ENCODE assay signal across 9 cellular contexts in the genomic region with DNA sequence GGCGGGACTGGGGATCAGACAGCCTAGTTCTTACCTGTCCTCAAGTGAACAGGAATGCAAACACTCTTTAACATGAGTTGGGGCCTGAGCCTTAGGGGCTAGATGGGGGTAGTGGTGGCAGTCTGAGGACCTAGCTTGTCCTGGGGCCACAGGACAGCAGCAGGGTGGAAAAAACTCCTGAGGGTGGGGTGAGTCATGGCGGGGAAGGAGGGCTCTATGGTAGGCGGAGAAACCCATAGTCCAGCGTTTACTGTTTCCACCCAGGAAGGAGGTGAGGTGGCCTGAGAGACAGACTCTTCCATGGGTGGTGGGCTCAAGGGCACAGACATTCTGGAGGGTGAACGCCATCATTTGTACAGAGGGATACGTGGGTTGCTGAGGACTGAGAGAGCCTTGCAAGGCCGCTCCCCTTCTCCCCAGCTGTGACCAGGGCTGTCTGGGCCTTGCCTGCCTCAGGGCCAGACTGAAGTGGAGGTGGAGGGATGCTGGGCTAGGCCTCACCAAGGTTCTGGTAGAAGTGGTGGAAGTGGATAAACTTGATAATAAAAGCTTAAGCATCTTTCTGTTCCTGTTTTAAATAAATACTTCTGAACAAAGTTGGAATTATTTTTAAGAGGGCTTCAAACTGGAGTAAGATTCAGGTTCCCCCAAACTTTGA. TPM values are rescaled to one million over a fixed set of nuclear protein-coding genes. Genes with fewer than 3 reads are reported as not detected.
DNase-seq lines count a peak whose midpoint lies in the region; ATAC-seq and TF ChIP-seq lines count a peak whose summit lies in the region.
"Had no signal": no experiment of that assay in that cellular context is flagged by ENCODE, and none has a peak within 500 bp of the region (broad histone marks: within the 10 kb centered on the region; RNA-seq: fewer than 3 reads in every experiment).

No MANE protein-coding gene starts in this region.

- H3K27ac ChIP-seq in GM23338 (ENCODE audit: low read depth) (no peak overlapping the region), skin epidermis (peak overlapping the region in 16 of 21 experiments; percentile 60 to 91 (median 75))

- H3K4me1 Mint-ChIP-seq in GM23338: peaks cover 48% of the 10 kb centered on the region
- H3K4me1 Mint-ChIP-seq in T-cell: peaks cover 42 to 47% (median 44%) of the 10 kb centered on the region in 3 donors

- peaks cover 27% of the 10 kb centered on the region for H3K79me2 ChIP-seq in GM23338 (replicated peaks; ENCODE audit: insufficient read depth)

- POLR2A ChIA-PET in T-cell (lab: Charles Lee): no interaction called here

- CTCF ChIA-PET in T-cell (lab: Charles Lee): interaction anchor here (0.6 to 1.3 kb wide), 5 partner anchors 11 to 198 kb away, joined by 3 to 15 read pairs (median 3); no protein-coding TSS in a partner anchor

- no peaks in the 10 kb centered on the region; the same call in 2 of the 3 replicates for H3K9me3 Mint-ChIP-seq in GM23338
- H3K9me3 Mint-ChIP-seq in T-cell: no peaks in the 10 kb centered on the region

- TF ChIP-seq CTCF in GM23338 (conservative IDR thresholded peaks at IDR 0.05; ENCODE audit: low read depth in 2 of 2): no peak

- H2AFZ ChIP-seq in GM23338: peak overlapping the region; percentile 93

- ATAC-seq in GM23338 (no peak), T-cell (replicated peaks in 1 of 4) (no peak), GM21786 (IDR thresholded peaks at IDR 0.05; ENCODE audit: unreplicated experiment) (no peak), HG02884 (IDR thresholded peaks at IDR 0.05; ENCODE audit: unreplicated experiment) (no peak)

- no peaks in the 10 kb centered on the region for H3K36me3 ChIP-seq in GM23338 (ENCODE audit: insufficient read depth)

- peak overlapping the region; percentile 72; the same call in 1 of the 2 replicates for H3K4me2 ChIP-seq in GM23338

- H3K9me2 ChIP-seq in GM23338 (ENCODE audit: insufficient read depth): no peaks in the 10 kb centered on the region

- H3K36me3 Mint-ChIP-seq in GM23338 (ENCODE audit: low read depth) (no peaks in the 10 kb centered on the region), T-cell (no peaks in the 10 kb centered on the region)

- no peak for TF ChIP-seq POLR2A in erythroblast (IDR thresholded peaks at IDR 0.05; ENCODE audit: low read length)

- H3K4me3 ChIP-seq in GM23338 (peak overlapping the region; percentile 89; the same call in 1 of the 2 replicates), skin epidermis (peak overlapping the region in 4 of 7 experiments; percentile 61 to 93 (median 66))

- H3K4me3 Mint-ChIP-seq in GM23338 (no peak overlapping the region; the same call in 1 of the 3 replicates), T-cell (peak overlapping the region; percentile 79 to 90 (median 83))

- H3K27ac Mint-ChIP-seq in GM23338 (no peak overlapping the region), T-cell (peak overlapping the region; percentile 90 to 95)

- H4K20me1 ChIP-seq in GM23338 (replicated peaks; ENCODE audit: insufficient read depth): no peaks in the 10 kb centered on the region

- no peaks in the 10 kb centered on the region for H3K27me3 ChIP-seq in GM23338 (ENCODE audit: insufficient read depth)

- H3K27me3 Mint-ChIP-seq in GM23338 (ENCODE audit: insufficient read depth, low read depth, poor library complexity): peaks cover 11% of the 10 kb centered on the region
- H3K27me3 Mint-ChIP-seq in T-cell: no peaks in the 10 kb centered on the region

- 0 out of 2 replicates have a peak, but pooled peaks cover 5% of the 10 kb centered on the region for H3F3A ChIP-seq in GM23338 (replicated peaks; ENCODE audit: low read depth)

- peaks cover 11% of the 10 kb centered on the region for H3K4me1 ChIP-seq in GM23338 (ENCODE audit: insufficient read depth)

- DNase-seq in GM23338 (ENCODE audit: low spot score) (no peak), T-cell (no peak), erythroblast (lab: John Stamatoyannopoulos, UW) (peak; percentile 14 to 28), COLO829 (ENCODE audit: low spot score) (no peak), DMS53 treated with DMSO at 0.1 percent for 48 hours (lab: John Stamatoyannopoulos, UW; ENCODE audit: unreplicated experiment) (no peak)

TF ChIP-seq in GM23338, 12 proteins besides CTCF, POLR2A, EP300 and RAD21:
- no peak for TF ChIP-seq EZH2 (IDR thresholded peaks at IDR 0.05; ENCODE audit: low read depth, unreplicated experiment)
- TF ChIP-seq ZNF114 (CRISPR knock-in tag; IDR thresholded peaks at IDR 0.05): no peak
- TF ChIP-seq, protein P1, sequence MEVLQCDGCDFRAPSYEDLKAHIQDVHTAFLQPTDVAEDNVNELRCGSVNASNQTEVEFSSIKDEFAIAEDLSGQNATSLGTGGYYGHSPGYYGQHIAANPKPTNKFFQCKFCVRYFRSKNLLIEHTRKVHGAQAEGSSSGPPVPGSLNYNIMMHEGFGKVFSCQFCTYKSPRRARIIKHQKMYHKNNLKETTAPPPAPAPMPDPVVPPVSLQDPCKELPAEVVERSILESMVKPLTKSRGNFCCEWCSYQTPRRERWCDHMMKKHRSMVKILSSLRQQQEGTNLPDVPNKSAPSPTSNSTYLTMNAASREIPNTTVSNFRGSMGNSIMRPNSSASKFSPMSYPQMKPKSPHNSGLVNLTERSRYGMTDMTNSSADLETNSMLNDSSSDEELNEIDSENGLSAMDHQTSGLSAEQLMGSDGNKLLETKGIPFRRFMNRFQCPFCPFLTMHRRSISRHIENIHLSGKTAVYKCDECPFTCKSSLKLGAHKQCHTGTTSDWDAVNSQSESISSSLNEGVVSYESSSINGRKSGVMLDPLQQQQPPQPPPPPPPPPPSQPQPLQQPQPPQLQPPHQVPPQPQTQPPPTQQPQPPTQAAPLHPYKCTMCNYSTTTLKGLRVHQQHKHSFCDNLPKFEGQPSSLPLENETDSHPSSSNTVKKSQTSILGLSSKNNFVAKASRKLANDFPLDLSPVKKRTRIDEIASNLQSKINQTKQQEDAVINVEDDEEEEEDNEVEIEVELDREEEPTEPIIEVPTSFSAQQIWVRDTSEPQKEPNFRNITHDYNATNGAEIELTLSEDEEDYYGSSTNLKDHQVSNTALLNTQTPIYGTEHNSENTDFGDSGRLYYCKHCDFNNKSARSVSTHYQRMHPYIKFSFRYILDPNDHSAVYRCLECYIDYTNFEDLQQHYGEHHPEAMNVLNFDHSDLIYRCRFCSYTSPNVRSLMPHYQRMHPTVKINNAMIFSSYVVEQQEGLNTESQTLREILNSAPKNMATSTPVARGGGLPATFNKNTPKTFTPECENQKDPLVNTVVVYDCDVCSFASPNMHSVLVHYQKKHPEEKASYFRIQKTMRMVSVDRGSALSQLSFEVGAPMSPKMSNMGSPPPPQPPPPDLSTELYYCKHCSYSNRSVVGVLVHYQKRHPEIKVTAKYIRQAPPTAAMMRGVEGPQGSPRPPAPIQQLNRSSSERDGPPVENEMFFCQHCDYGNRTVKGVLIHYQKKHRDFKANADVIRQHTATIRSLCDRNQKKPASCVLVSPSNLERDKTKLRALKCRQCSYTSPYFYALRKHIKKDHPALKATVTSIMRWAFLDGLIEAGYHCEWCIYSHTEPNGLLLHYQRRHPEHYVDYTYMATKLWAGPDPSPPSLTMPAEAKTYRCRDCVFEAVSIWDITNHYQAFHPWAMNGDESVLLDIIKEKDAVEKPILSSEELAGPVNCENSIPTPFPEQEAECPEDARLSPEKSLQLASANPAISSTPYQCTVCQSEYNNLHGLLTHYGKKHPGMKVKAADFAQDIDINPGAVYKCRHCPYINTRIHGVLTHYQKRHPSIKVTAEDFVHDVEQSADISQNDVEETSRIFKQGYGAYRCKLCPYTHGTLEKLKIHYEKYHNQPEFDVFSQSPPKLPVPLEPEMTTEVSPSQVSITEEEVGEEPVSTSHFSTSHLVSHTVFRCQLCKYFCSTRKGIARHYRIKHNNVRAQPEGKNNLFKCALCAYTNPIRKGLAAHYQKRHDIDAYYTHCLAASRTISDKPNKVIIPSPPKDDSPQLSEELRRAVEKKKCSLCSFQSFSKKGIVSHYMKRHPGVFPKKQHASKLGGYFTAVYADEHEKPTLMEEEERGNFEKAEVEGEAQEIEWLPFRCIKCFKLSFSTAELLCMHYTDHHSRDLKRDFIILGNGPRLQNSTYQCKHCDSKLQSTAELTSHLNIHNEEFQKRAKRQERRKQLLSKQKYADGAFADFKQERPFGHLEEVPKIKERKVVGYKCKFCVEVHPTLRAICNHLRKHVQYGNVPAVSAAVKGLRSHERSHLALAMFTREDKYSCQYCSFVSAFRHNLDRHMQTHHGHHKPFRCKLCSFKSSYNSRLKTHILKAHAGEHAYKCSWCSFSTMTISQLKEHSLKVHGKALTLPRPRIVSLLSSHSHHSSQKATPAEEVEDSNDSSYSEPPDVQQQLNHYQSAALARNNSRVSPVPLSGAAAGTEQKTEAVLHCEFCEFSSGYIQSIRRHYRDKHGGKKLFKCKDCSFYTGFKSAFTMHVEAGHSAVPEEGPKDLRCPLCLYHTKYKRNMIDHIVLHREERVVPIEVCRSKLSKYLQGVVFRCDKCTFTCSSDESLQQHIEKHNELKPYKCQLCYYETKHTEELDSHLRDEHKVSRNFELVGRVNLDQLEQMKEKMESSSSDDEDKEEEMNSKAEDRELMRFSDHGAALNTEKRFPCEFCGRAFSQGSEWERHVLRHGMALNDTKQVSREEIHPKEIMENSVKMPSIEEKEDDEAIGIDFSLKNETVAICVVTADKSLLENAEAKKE (CRISPR knock-in tag; IDR thresholded peaks at IDR 0.05): no peak
TF ChIP-seq in GM23338: peak in this region for 0.

RNA-seq across cellular contexts. Expression of a gene that starts 1.1 kb away (rescaled TPM):
- total RNA-seq in GM23338 (2014; rRNA removed; shearing (Covaris generic)): 51.0 and 52.1 TPM in 2 replicates
- polyA plus RNA-seq in GM23338 (2016; fragmentation: Nextera tagmentation; extraction: Ambion mirVana): 11.7 TPM in 2 replicates
- total RNA-seq in T-cell: 10 to 100 TPM; 20.2 to 39.3 (median 30.0) TPM

RNA-seq across cellular contexts. Expression of a gene that starts 15.7 kb away (rescaled TPM):
- total RNA-seq in GM23338 (2014; rRNA removed; shearing (Covaris generic)): 0.17 TPM in 1 of 2 replicates, not detected in the other
- 0.10 TPM in 1 of 2 replicates, not detected in the other for polyA plus RNA-seq in GM23338 (2016; fragmentation: Nextera tagmentation; extraction: Ambion mirVana)
- total RNA-seq in T-cell: not detected
- total RNA-seq: myocyte had no signal

RNA-seq across cellular contexts. Expression of a gene that starts 15.8 kb away (rescaled TPM):
- total RNA-seq in GM23338 (2014; rRNA removed; shearing (Covaris generic)): 1.8 and 3.6 TPM in 2 replicates
- polyA plus RNA-seq in GM23338 (2016; fragmentation: Nextera tagmentation; extraction: Ambion mirVana): 13.5 and 13.8 TPM in 2 replicates
- not detected for total RNA-seq in T-cell

RNA-seq across cellular contexts. Expression of a gene that starts 36.2 kb away (rescaled TPM):
- total RNA-seq in GM23338 (2014; rRNA removed; shearing (Covaris generic)): 11.7 and 14.6 TPM in 2 replicates
- 3.8 and 4.4 TPM in 2 replicates for polyA plus RNA-seq in GM23338 (2016; fragmentation: Nextera tagmentation; extraction: Ambion mirVana)
- total RNA-seq in T-cell: 1 to 10 TPM in 1 of 5 donors, under 1 TPM in 4; 0.33 to 1.2 (median 0.64) TPM

Comparison
In these comparisons a context has a peak if more than half of its experiments do, and no peak if none do; other contexts are left out.
1. DNase-seq: peak in erythroblast (2 of 2); none in GM23338 (single experiment), T-cell (0 of 34), COLO829 (single experiment) and DMS53 treated with DMSO at 0.1 percent for 48 hours (single experiment).